Comparison of ENCODE assay signal across 8 cellular contexts in genomic region chr6:24228681-24229255, GRCh38.
DNase-seq lines count a peak whose midpoint lies in the region; ATAC-seq lines count a peak whose summit lies in the region.

No MANE protein-coding gene starts in this region.

- peak overlapping the region; percentile 74 for H3K27ac Mint-ChIP-seq in dendritic cell treated with granulocyte-macrophage colony-stimulating factor and Interleukin-4, amounts not matched to agents 40 ng/mL and 50 ng/mL, for 4 days

- intact Hi-C loops in dendritic cell treated with granulocyte-macrophage colony-stimulating factor and Interleukin-4, amounts not matched to agents 40 ng/mL and 50 ng/mL, for 4 days (cut with micrococcal nuclease): no loop called here

- peak; percentile 58 for DNase-seq in NK-92 treated with Interleukin-12 subunit alpha and Interleukin-12 subunit beta, amount 100 ng/mL, for 24 hours (lab: John Stamatoyannopoulos, UW)
- DNase-seq in NK-92 (lab: John Stamatoyannopoulos, UW; ENCODE audit: unreplicated experiment) (no peak), LHCN-M2 (ENCODE audit: low read depth) (peak; percentile 72), smooth muscle cell of the brain vasculature (ENCODE audit: low read depth, low spot score) (peak; percentile 7), NCI-H187 (lab: John Stamatoyannopoulos, UW) (no peak), NCI-H345 treated with DMSO at 0.1 percent for 48 hours (lab: John Stamatoyannopoulos, UW; ENCODE audit: unreplicated experiment) (no peak)

- no peaks in the 10 kb centered on the region for H3K9me3 Mint-ChIP-seq in dendritic cell treated with granulocyte-macrophage colony-stimulating factor and Interleukin-4, amounts not matched to agents 40 ng/mL and 50 ng/mL, for 4 days

- no peaks in the 10 kb centered on the region for H3K36me3 Mint-ChIP-seq in dendritic cell treated with granulocyte-macrophage colony-stimulating factor and Interleukin-4, amounts not matched to agents 40 ng/mL and 50 ng/mL, for 4 days (ENCODE audit: low read depth)

- no peaks in the 10 kb centered on the region for H3K27me3 Mint-ChIP-seq in dendritic cell treated with granulocyte-macrophage colony-stimulating factor and Interleukin-4, amounts not matched to agents 40 ng/mL and 50 ng/mL, for 4 days

- no peak overlapping the region for H3K4me3 Mint-ChIP-seq in dendritic cell treated with granulocyte-macrophage colony-stimulating factor and Interleukin-4, amounts not matched to agents 40 ng/mL and 50 ng/mL, for 4 days

- H3K4me1 Mint-ChIP-seq in dendritic cell treated with granulocyte-macrophage colony-stimulating factor and Interleukin-4, amounts not matched to agents 40 ng/mL and 50 ng/mL, for 4 days (ENCODE audit: low read depth): peaks cover 24% of the 10 kb centered on the region

- ATAC-seq in GM21390 (IDR thresholded peaks at IDR 0.05; ENCODE audit: unreplicated experiment): no peak

Comparison
In these comparisons a context has a peak if more than half of its experiments do, and no peak if none do; other contexts are left out.
1. DNase-seq: peak in NK-92 treated with Interleukin-12 subunit alpha and Interleukin-12 subunit beta, amount 100 ng/mL, for 24 hours (single experiment), LHCN-M2 (single experiment) and smooth muscle cell of the brain vasculature (single experiment); none in NK-92 (single experiment), NCI-H187 (0 of 2) and NCI-H345 treated with DMSO at 0.1 percent for 48 hours (single experiment).